In the genomic region with DNA sequence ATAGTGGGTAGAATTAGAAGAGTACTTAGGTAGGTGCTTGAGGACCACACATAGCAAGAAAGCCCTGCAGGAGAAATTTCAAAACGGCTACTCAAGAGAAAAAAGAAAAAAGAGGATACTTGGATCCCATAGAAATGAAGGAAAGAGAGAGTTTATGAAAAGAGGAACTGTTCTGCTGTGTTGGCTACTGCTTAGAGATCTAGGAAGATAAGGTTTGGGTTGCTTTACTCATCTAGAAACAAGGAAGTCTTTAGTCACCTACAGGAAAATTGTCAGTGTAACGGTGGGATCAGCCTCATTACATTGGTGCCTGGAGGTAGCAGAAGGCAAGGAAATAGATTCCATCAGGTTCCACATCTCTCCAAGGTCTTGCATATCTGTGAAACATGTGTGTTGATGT, we compare ENCODE assay signal across 18 cellular contexts. TPM values are rescaled to one million over a fixed set of nuclear protein-coding genes. Genes with fewer than 3 reads are reported as not detected.
"Had no signal": no experiment of that assay in that cellular context is flagged by ENCODE, and none has a peak within 500 bp of the region (broad histone marks: within the 10 kb centered on the region; RNA-seq: fewer than 3 reads in every experiment).

No MANE protein-coding gene starts in this region.

- DNase-seq: activated CD4-positive, alpha-beta T cell treated with anti-CD3 and anti-CD28 coated beads, Interleukin-2, amount 50 U/mL, for 48 hours; activated CD4-positive, CD25-positive, alpha-beta regulatory T cell treated with anti-CD3 and anti-CD28 coated beads, Interleukin-2, amount 50 U/mL, for 72 hours; activated naive CD8-positive, alpha-beta T cell treated with anti-CD3 and anti-CD28 coated beads, Interleukin-2, amount 10 ng/mL, durations not matched to agents 7 days and 5 days; activated T-cell treated with anti-CD3 and anti-CD28 coated beads, Interleukin-2, amount 50 U/mL, for 72 hours; anterior cingulate cortex; glutamatergic neuron; occipital lobe; psoas muscle; right lobe of liver had no signal

- H3K27me3 ChIP-seq: right lobe of liver, tibial nerve, vagina had no signal

- ATAC-seq: activated T-cell treated with anti-CD3 and anti-CD28 coated beads, Interleukin-2, amount 50 U/mL, for 72 hours; esophagus mucosa; left lobe of liver; psoas muscle; right lobe of liver had no signal

- FAIRE-seq: bronchial epithelial cell had no signal

- H3K36me3 ChIP-seq: right lobe of liver, tibial nerve, vagina had no signal

- H3K9me3 ChIP-seq: psoas muscle, right lobe of liver, tibial nerve, vagina had no signal

- H3K27ac ChIP-seq: psoas muscle, right lobe of liver, tibial nerve, vagina had no signal

- H3K4me3 ChIP-seq: psoas muscle, right lobe of liver, tibial nerve, vagina had no signal

- H3K4me1 ChIP-seq: psoas muscle, right lobe of liver, tibial nerve, vagina had no signal

RNA-seq across cellular contexts. Expression of gene C5orf46, which starts 14.8 kb away (rescaled TPM):
- total RNA-seq: activated naive CD8-positive, alpha-beta T cell treated with anti-CD3 and anti-CD28 coated beads, Interleukin-2, amount 10 ng/mL, durations not matched to agents 7 days and 5 days; activated T-cell treated with anti-CD3 and anti-CD28 coated beads, Interleukin-2, amount 50 U/mL, for 72 hours; bronchial epithelial cell; dermis microvascular lymphatic vessel endothelial cell; left lobe of liver; occipital lobe; psoas muscle; subcutaneous adipose tissue; tibial nerve; vagina had no signal
- polyA plus RNA-seq: psoas muscle had no signal

RNA-seq across cellular contexts. Expression of gene SCGB3A2, which starts 42.6 kb away (rescaled TPM):
- total RNA-seq: activated naive CD8-positive, alpha-beta T cell treated with anti-CD3 and anti-CD28 coated beads, Interleukin-2, amount 10 ng/mL, durations not matched to agents 7 days and 5 days; activated T-cell treated with anti-CD3 and anti-CD28 coated beads, Interleukin-2, amount 50 U/mL, for 72 hours; bronchial epithelial cell; chondrocyte; dermis microvascular lymphatic vessel endothelial cell; esophagus mucosa; fibroblast of villous mesenchyme; left lobe of liver; occipital lobe; psoas muscle; right lobe of liver; subcutaneous adipose tissue; tibial nerve; vagina had no signal
